ENCODE assay signal across 8 cellular contexts in genomic region chr1:154975409-154976205, GRCh38. TPM values are rescaled to one million over a fixed set of nuclear protein-coding genes. Genes with fewer than 3 reads are reported as not detected.
DNase-seq lines count a peak whose midpoint lies in the region; ATAC-seq and TF ChIP-seq lines count a peak whose summit lies in the region.

No MANE protein-coding gene starts in this region.

- WGBS in adipose tissue, 3 donors, result 0 to 1% (median 1%) methylated on average over 25 of the region's 25 CpGs

- ATAC-seq in HG03108 (IDR thresholded peaks at IDR 0.05; ENCODE audit: unreplicated experiment), result no peak

- H3K27ac ChIP-seq in Peyer's patch (peak overlapping the region; percentile 94 to 100 (median 99)), adipose tissue (ENCODE audit: low read depth, low read length) (peak overlapping the region; percentile 77)

- H3K9me3 Mint-ChIP-seq in immature natural killer cell, result no peaks in the 10 kb centered on the region

- H3K4me1 ChIP-seq in Peyer's patch, result peaks cover 0 to 31% (median 12%) of the 10 kb centered on the region in 4 donors

- H3K27me3 ChIP-seq in Peyer's patch, result no peaks in the 10 kb centered on the region

- H3K4me1 Mint-ChIP-seq in immature natural killer cell, result peaks cover 0 to 22% of the 10 kb centered on the region in 2 donors

- DNase-seq in NCI-H748 (lab: John Stamatoyannopoulos, UW; ENCODE audit: unreplicated experiment), result peak; percentile 60
- DNase-seq in NCI-H748 treated with DMSO at 0.1 percent for 48 hours (lab: John Stamatoyannopoulos, UW), result no peak
- DNase-seq in Peyer's patch, result peak; percentile 79 to 88 (median 79)
- peak; percentile 65 to 68 (median 65) for DNase-seq in immature natural killer cell
- peak; percentile 63 for DNase-seq in stimulated activated CD4-positive, alpha-beta T cell treated with anti-CD3 and anti-CD28 coated beads, Interleukin-4, amount 100 ng/mL, for 1 hour
- DNase-seq in HuH-7.5 (ENCODE audit: low spot score), result no peak

- TF ChIP-seq CTCF in Peyer's patch (IDR thresholded peaks at IDR 0.05), result no peak

- H3K36me3 Mint-ChIP-seq in immature natural killer cell, result no peaks in the 10 kb centered on the region

- H3K27me3 Mint-ChIP-seq in immature natural killer cell (ENCODE audit: low read depth in 3 of 3), result peaks cover 0 to 1% (median 0%) of the 10 kb centered on the region in 3 donors

- H3K36me3 ChIP-seq in Peyer's patch, result peaks cover 0 to 4% (median 0%) of the 10 kb centered on the region in 3 donors

- TF ChIP-seq POLR2A in Peyer's patch (IDR thresholded peaks at IDR 0.05), result peak in 1 of 2 donors; percentile 49

- H3K9me3 ChIP-seq in Peyer's patch, result no peaks in the 10 kb centered on the region

- peak overlapping the region; percentile 70 to 79 (median 75) for H3K4me3 ChIP-seq in Peyer's patch

- H3K27ac Mint-ChIP-seq in immature natural killer cell, result no peak overlapping the region

- no peak overlapping the region for H3K4me3 Mint-ChIP-seq in immature natural killer cell

RNA-seq across cellular contexts. Expression of gene CKS1B, which starts 1.1 kb away (rescaled TPM):
- total RNA-seq in Peyer's patch, result 10 to 100 TPM; 20.3 to 39.1 (median 26.5) TPM
- polyA plus RNA-seq in adipose tissue (10 to 100 TPM; 23.6 to 88.9 (median 76.3) TPM), immature natural killer cell (10 to 100 TPM; 59.5 to 82.7 (median 67.5) TPM)

RNA-seq across cellular contexts. Expression of gene SHC1, which starts 5.1 kb away (rescaled TPM):
- total RNA-seq in Peyer's patch, result 100 to 1,000 TPM in 2 of 4 donors, 10 to 100 TPM in 2; 56.9 to 150 (median 104) TPM
- 100 to 1,000 TPM in 2 of 3 donors, 10 to 100 TPM in 1; 49.1 to 197 (median 110) TPM for polyA plus RNA-seq in adipose tissue
- polyA plus RNA-seq in immature natural killer cell, result 10 to 100 TPM; 32.3 to 49.4 (median 42.5) TPM

RNA-seq across cellular contexts. Expression of gene FLAD1, which starts 7.5 kb away (rescaled TPM):
- total RNA-seq in Peyer's patch, result 10 to 100 TPM; 29.7 to 50.3 (median 46.3) TPM
- polyA plus RNA-seq in adipose tissue (10 to 100 TPM; 15.3 to 37.9 (median 21.7) TPM), immature natural killer cell (10 to 100 TPM; 40.9 to 99.7 (median 41.7) TPM)

RNA-seq across cellular contexts. Expression of gene PYGO2, which starts 14.0 kb away (rescaled TPM):
- 10 to 100 TPM; 32.2 to 48.9 (median 34.2) TPM for total RNA-seq in Peyer's patch
- 10 to 100 TPM in 2 of 3 donors, 1 to 10 TPM in 1; 9.1 to 13.9 (median 13.4) TPM for polyA plus RNA-seq in adipose tissue
- polyA plus RNA-seq in immature natural killer cell, result 10 to 100 TPM; 15.0 to 39.1 (median 15.4) TPM

RNA-seq across cellular contexts. Expression of gene LENEP, which starts 17.8 kb away (rescaled TPM):
- total RNA-seq in Peyer's patch, result not detected
- polyA plus RNA-seq in adipose tissue, result not detected
- not detected for polyA plus RNA-seq in immature natural killer cell

Comparison
In these comparisons a context has a peak if more than half of its experiments do, and no peak if none do; other contexts are left out.
1. DNase-seq: peak in NCI-H748 (single experiment), Peyer's patch (3 of 3), immature natural killer cell (3 of 3) and stimulated activated CD4-positive, alpha-beta T cell treated with anti-CD3 and anti-CD28 coated beads, Interleukin-4, amount 100 ng/mL, for 1 hour (single experiment); none in NCI-H748 treated with DMSO at 0.1 percent for 48 hours (single experiment) and HuH-7.5 (single experiment).